In the genomic region with DNA sequence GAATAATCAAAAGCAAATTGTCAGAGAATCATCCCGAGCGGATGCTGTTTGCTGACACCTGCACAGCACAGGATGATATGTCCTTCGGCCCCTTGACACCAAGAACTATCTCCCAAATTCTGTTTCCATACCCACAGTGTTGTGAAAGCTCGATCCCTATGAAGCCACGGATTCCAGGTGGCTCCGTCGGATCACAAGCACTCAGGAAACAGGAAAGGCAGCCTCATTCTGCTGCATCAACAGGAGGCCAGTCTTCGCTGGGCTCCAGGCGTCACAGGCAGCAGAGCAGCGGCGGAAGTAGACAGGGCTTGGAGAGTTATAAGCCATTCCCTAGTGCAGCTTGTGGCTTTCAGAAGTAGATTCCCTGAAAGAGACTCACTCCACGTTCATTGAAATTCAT, we compare ENCODE assay signal across 26 cellular contexts.
"Had no signal": no experiment of that assay in that cellular context is flagged by ENCODE, and none has a peak within 500 bp of the region (broad histone marks: within the 10 kb centered on the region; RNA-seq: fewer than 3 reads in every experiment).

No MANE protein-coding gene starts in this region.

- H3K9me3 Mint-ChIP-seq: nephron had no signal

- H3K79me2 ChIP-seq: hepatocyte, parathyroid adenoma had no signal

- H3K4me3 ChIP-seq: breast epithelium, hepatocyte, left lung, psoas muscle, sigmoid colon, suprapubic skin, tibial nerve had no signal

- H3K27ac Mint-ChIP-seq: activated naive CD4-positive, alpha-beta T cell treated with anti-CD3 and anti-CD28 coated beads, Interleukin-2, amount 50 U/mL, for 72 hours; activated T-cell treated with anti-CD3 and anti-CD28 coated beads, Interleukin-2, amount 50 U/mL, for 72 hours; immature natural killer cell; nephron; stimulated activated effector memory CD8-positive, alpha-beta T cell treated with anti-CD3 and anti-CD28 coated beads, Interleukin-12 subunit alpha, Interleukin-12 subunit beta, amount 100 ng/mL, for 72 hours; T-helper 2 cell treated with Interferon-gamma antibody and Interleukin-4, amounts not matched to agents 5 μg/mL and 100 μg/mL, for 36 hours had no signal

- H3K4me1 ChIP-seq: breast epithelium, left lung, parathyroid adenoma, psoas muscle, sigmoid colon, suprapubic skin, tibial nerve had no signal

- H3K4me1 Mint-ChIP-seq: immature natural killer cell; nephron; stimulated activated effector memory CD8-positive, alpha-beta T cell treated with anti-CD3 and anti-CD28 coated beads, Interleukin-12 subunit alpha, Interleukin-12 subunit beta, amount 100 ng/mL, for 72 hours had no signal

- H3K4me3 Mint-ChIP-seq: activated T-cell treated with anti-CD3 and anti-CD28 coated beads, Interleukin-2, amount 50 U/mL, for 72 hours; immature natural killer cell; nephron; stimulated activated effector memory CD8-positive, alpha-beta T cell treated with anti-CD3 and anti-CD28 coated beads, Interleukin-12 subunit alpha, Interleukin-12 subunit beta, amount 100 ng/mL, for 72 hours; T-helper 2 cell treated with Interferon-gamma antibody and Interleukin-4, amounts not matched to agents 5 μg/mL and 100 μg/mL, for 36 hours had no signal

- H3K9me3 ChIP-seq: psoas muscle had no signal

- H3K27me3 ChIP-seq: breast epithelium, hepatocyte, left lung, sigmoid colon, suprapubic skin, tibial nerve had no signal

- H3K36me3 ChIP-seq: breast epithelium, left lung, sigmoid colon, suprapubic skin, tibial nerve had no signal

- FAIRE-seq: endometrium, frontal cortex, small intestine had no signal

- H3K4me2 ChIP-seq: hepatocyte had no signal

- DNase-seq: activated CD4-positive, alpha-beta T cell treated with anti-CD3 and anti-CD28 coated beads for 4 hours; activated CD4-positive, alpha-beta T cell treated with anti-CD3 and anti-CD28 coated beads, Interleukin-2, amount 50 U/mL, for 4 hours; activated naive CD4-positive, alpha-beta T cell; activated T-cell treated with anti-CD3 and anti-CD28 coated beads for 4 hours; activated T-cell treated with anti-CD3 and anti-CD28 coated beads, Interleukin-2, amount 50 U/mL, for 72 hours; central memory CD4-positive, alpha-beta T cell; immature natural killer cell; kidney glomerular epithelial cell; occipital lobe; psoas muscle; sigmoid colon; small intestine; stimulated activated CD4-positive, alpha-beta T cell treated with anti-CD3 and anti-CD28 coated beads, Interleukin-4, amount 100 ng/mL, for 24 hours; T-helper 1 cell had no signal

- H3K27ac ChIP-seq: breast epithelium, hepatocyte, left lung, parathyroid adenoma, psoas muscle, sigmoid colon, suprapubic skin, tibial nerve had no signal

- H3K9ac ChIP-seq: parathyroid adenoma had no signal

- H3K36me3 Mint-ChIP-seq: activated naive CD4-positive, alpha-beta T cell treated with anti-CD3 and anti-CD28 coated beads, Interleukin-2, amount 50 U/mL, for 72 hours; immature natural killer cell; stimulated activated effector memory CD8-positive, alpha-beta T cell treated with anti-CD3 and anti-CD28 coated beads, Interleukin-12 subunit alpha, Interleukin-12 subunit beta, amount 100 ng/mL, for 72 hours had no signal

- ATAC-seq: activated naive CD4-positive, alpha-beta T cell treated with anti-CD3 and anti-CD28 coated beads, Interleukin-2, amount 50 U/mL, for 72 hours; activated T-cell treated with anti-CD3 and anti-CD28 coated beads, Interleukin-2, amount 50 U/mL, for 72 hours; left lung; psoas muscle; stimulated activated effector memory CD8-positive, alpha-beta T cell treated with anti-CD3 and anti-CD28 coated beads, Interleukin-12 subunit alpha, Interleukin-12 subunit beta, amount 100 ng/mL, for 72 hours had no signal

- H2AFZ ChIP-seq: hepatocyte, parathyroid adenoma had no signal
